In the genomic region with DNA sequence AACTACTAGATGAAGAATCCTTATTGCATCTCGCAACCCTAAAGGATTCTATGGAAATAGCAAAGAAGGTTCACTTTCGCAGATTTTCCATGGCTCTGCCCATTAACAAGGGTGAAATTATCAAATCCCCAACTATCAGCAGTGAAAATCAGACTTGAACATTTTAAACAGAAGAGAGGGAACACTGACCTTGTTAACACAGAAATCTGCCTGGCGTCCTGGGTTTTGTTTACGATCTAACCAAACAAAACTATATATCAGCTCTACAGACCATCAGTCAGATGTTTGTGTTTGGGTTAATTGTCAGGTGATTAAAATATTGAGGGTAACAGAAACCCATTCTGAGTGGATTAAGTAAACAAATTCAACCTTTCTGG, we compare ENCODE assay signal across 18 cellular contexts. TPM values are rescaled to one million over a fixed set of nuclear protein-coding genes. Genes with fewer than 3 reads are reported as not detected.
DNase-seq lines count a peak whose midpoint lies in the region; ATAC-seq and TF ChIP-seq lines count a peak whose summit lies in the region.
"Had no signal": no experiment of that assay in that cellular context is flagged by ENCODE, and none has a peak within 500 bp of the region (broad histone marks: within the 10 kb centered on the region; RNA-seq: fewer than 3 reads in every experiment).

No MANE protein-coding gene starts in this region.

- no peak overlapping the region for H4K91ac ChIP-seq in IMR-90 (ENCODE audit: insufficient read depth, low read depth, low read length)

- H2BK5ac ChIP-seq in IMR-90 (ENCODE audit: low read depth, low read length, poor library complexity, severe bottlenecking) = peak overlapping the region; percentile 54

- POLR2A ChIA-PET in IMR-90 (lab: Charles Lee; ENCODE audit: unreplicated experiment) = no interaction called here
- POLR2A ChIA-PET in GM10248 (lab: Yijun Ruan, JAX) = no interaction called here

- H3K27me3 ChIP-seq in IMR-90 (ENCODE audit: control insufficient read depth, insufficient read depth, low read length) (peaks cover 1% of the 10 kb centered on the region; the same call in 1 of the 2 replicates), kidney epithelial cell (ENCODE audit: control insufficient read depth, insufficient read depth, low read length) (no peaks in the 10 kb centered on the region), adrenal gland (no peaks in the 10 kb centered on the region)
- H3K27me3 ChIP-seq: sigmoid colon had no signal

- no peak overlapping the region for H2AFZ ChIP-seq in IMR-90 (replicated peaks; ENCODE audit: low read length, poor library complexity)

- no peak for TF ChIP-seq POLR2A in IMR-90 (IDR thresholded peaks at IDR 0.05; ENCODE audit: low read depth, low read length)
- no peak for TF ChIP-seq POLR2A in adrenal gland (IDR thresholded peaks at IDR 0.05)

- no peak overlapping the region for H3K9ac ChIP-seq in IMR-90 (ENCODE audit: low read depth, low read length)
- H3K9ac ChIP-seq: KMS-11 had no signal

- H3K56ac ChIP-seq in IMR-90 (ENCODE audit: extremely low read depth, insufficient read depth, low read length) = no peak overlapping the region

- dilution Hi-C loops in IMR-90 (cut with HindIII; ENCODE audit: low sequenced_read_pairs, unreplicated experiment) = no loop called here

- H3K27ac ChIP-seq in IMR-90 (ENCODE audit: insufficient read depth, low read length) (no peak overlapping the region), coronary artery (peak overlapping the region in 1 of 2 donors; percentile 84), temporal lobe (ENCODE audit: low read depth, low read length) (peak overlapping the region; percentile 96), adrenal gland (no peak overlapping the region)
- H3K27ac ChIP-seq: KMS-11 had no signal

- peaks cover 0 to 26% of the 10 kb centered on the region in 2 experiments; a peak in 2 of 4 replicates for H3K79me1 ChIP-seq in IMR-90 (ENCODE audit: low read depth in 1 of 2, low read length in 2 of 2)

- no peaks in the 10 kb centered on the region for H3K9me1 ChIP-seq in IMR-90 (ENCODE audit: insufficient read depth, low read length)

- CTCF ChIA-PET in IMR-90 (lab: Yijun Ruan, JAX) = interaction anchor here (1.4 to 1.6 kb wide), 2 partner anchors 13 to 22 kb away, joined by 3 to 4 read pairs; no protein-coding TSS in a partner anchor
- CTCF ChIA-PET in GM10248 (lab: Yijun Ruan, JAX) = no interaction called here

- H2AK5ac ChIP-seq in IMR-90 (ENCODE audit: low read depth, low read length) = no peak overlapping the region

- no peak for DNase-seq in IMR-90
- no peak for DNase-seq in coronary artery (ENCODE audit: low spot score)
- DNase-seq in kidney epithelial cell (ENCODE audit: low read depth) = no peak
- no peak for DNase-seq in adrenal gland
- no peak for DNase-seq in hepatic stellate cell (ENCODE audit: low spot score)
- no peak for DNase-seq in NK-92 treated with Interleukin-12 subunit alpha and Interleukin-12 subunit beta, amount 100 ng/mL, for 24 hours (lab: John Stamatoyannopoulos, UW)
- no peak for DNase-seq in GM10248 (ENCODE audit: extremely low spot score)
- DNase-seq: activated CD4-positive, alpha-beta T cell treated with anti-CD3 and anti-CD28 coated beads for 1 hour; activated naive CD8-positive, alpha-beta T cell treated with anti-CD3 and anti-CD28 coated beads, Interleukin-2, amount 50 U/mL, for 24 hours; activated T-cell treated with anti-CD3 and anti-CD28 coated beads for 4 hours; CD4-positive, CD25-positive, alpha-beta regulatory T cell; islet precursor cell; NCI-H1436; stimulated activated naive B cell treated with anti-CD40 and anti-IgM and Interleukin-4, amounts not matched to agents 10 μg/mL and 1 μg/mL and 100 μg/mL, for 72 hours; T-helper 1 cell had no signal

- H4K5ac ChIP-seq in IMR-90 (ENCODE audit: low read depth, low read length) = no peak overlapping the region

- no peak overlapping the region for H2BK120ac ChIP-seq in IMR-90 (ENCODE audit: low read depth, low read length)

- in situ Hi-C loops in IMR-90 (cut with MboI; ENCODE audit: low sequenced_read_pairs) = no loop called here

- no peak for ATAC-seq in IMR-90 (ENCODE audit: low read depth)
- ATAC-seq: activated naive CD8-positive, alpha-beta T cell treated with anti-CD3 and anti-CD28 coated beads, Interleukin-2, amount 50 U/mL, for 24 hours; stimulated activated naive B cell treated with anti-CD40 and anti-IgM and Interleukin-4, amounts not matched to agents 10 μg/mL and 1 μg/mL and 100 μg/mL, for 72 hours had no signal

- BruUV-seq in IMR-90 (replicated peaks; lab: Mats Ljungman, UMichigan) = no TSS peak

- no peaks in the 10 kb centered on the region for H3K36me3 ChIP-seq in IMR-90 (ENCODE audit: control insufficient read depth, insufficient read depth, low read length)
- H3K36me3 ChIP-seq in kidney epithelial cell (ENCODE audit: control insufficient read depth, insufficient read depth, low read length) = no peaks in the 10 kb centered on the region
- no peaks in the 10 kb centered on the region for H3K36me3 ChIP-seq in adrenal gland (replicated peaks in 1 of 2)
- H3K36me3 ChIP-seq: sigmoid colon had no signal

- intact Hi-C loops in IMR-90 (cut with micrococcal nuclease) (loop anchor here (5.0 to 10.0 kb wide), 3 partner anchors 311 to 417 kb away; partner anchors contain the start of gene LSM8), adrenal gland (cut with DNase I) (no loop called here)

- peak overlapping the region; percentile 68 for H3K4me3 ChIP-seq in IMR-90 (ENCODE audit: insufficient read depth, low read depth, low read length)
- H3K4me3 ChIP-seq in coronary artery = peak overlapping the region; percentile 86
- peak overlapping the region; percentile 90 for H3K4me3 ChIP-seq in kidney epithelial cell (ENCODE audit: low read depth, low read length)
- no peak overlapping the region for H3K4me3 ChIP-seq in adrenal gland

- H2BK20ac ChIP-seq in IMR-90 (ENCODE audit: low read depth, low read length) = no peak overlapping the region

- no CpG with 5 or more reads among the region's 4 CpGs for WGBS in IMR-90 (ENCODE audit: extremely low coverage in 2 of 2, insufficient read length in 1 of 2), 2 experiments
- 68 to 72% (median 70%) methylated on average over 4 of the region's 4 CpGs for WGBS in adrenal gland, 4 donors

- H3K23ac ChIP-seq in IMR-90 (ENCODE audit: low read depth, low read length) = peak overlapping the region; percentile 66; the same call in 1 of the 2 replicates

- H4K8ac ChIP-seq in IMR-90 (ENCODE audit: low read depth in 2 of 2, low read length in 2 of 2) = no peak overlapping the region

- no peaks in the 10 kb centered on the region for H3K9me3 ChIP-seq in IMR-90 (ENCODE audit: control insufficient read depth, insufficient read depth, low read length)
- H3K9me3 ChIP-seq in adrenal gland (replicated peaks in 1 of 3) = no peaks in the 10 kb centered on the region
- H3K9me3 ChIP-seq: sigmoid colon had no signal

- H3K18ac ChIP-seq in IMR-90 (ENCODE audit: low read depth, low read length) = no peak overlapping the region

- no peak overlapping the region for H3K14ac ChIP-seq in IMR-90 (replicated peaks; ENCODE audit: low read depth, low read length)

- TF ChIP-seq RAD21 in IMR-90 (IDR thresholded peaks at IDR 0.05; ENCODE audit: low read length) = no peak

- H3K4me1 ChIP-seq in IMR-90 (ENCODE audit: control insufficient read depth, insufficient read depth, low read length) = no peaks in the 10 kb centered on the region
- H3K4me1 ChIP-seq in adrenal gland (replicated peaks in 1 of 2) = peaks cover 6 to 7% of the 10 kb centered on the region in 2 donors

- no peak overlapping the region for H3K4ac ChIP-seq in IMR-90 (ENCODE audit: low read depth, low read length)

- H2BK15ac ChIP-seq in IMR-90 (ENCODE audit: low read depth, low read length) = no peak overlapping the region

- H3K4me2 ChIP-seq in IMR-90 (ENCODE audit: low read depth, low read length) = peak overlapping the region; percentile 63
- H3K4me2 ChIP-seq: KMS-11 had no signal

- no peak overlapping the region for H2AK9ac ChIP-seq in IMR-90 (replicated peaks; ENCODE audit: low read depth, low read length, poor library complexity)

- TF ChIP-seq CTCF in IMR-90 (conservative IDR thresholded peaks at IDR 0.05; ENCODE audit: low read depth, low read length) (no peak), coronary artery (IDR thresholded peaks at IDR 0.05) (no peak), kidney epithelial cell (IDR thresholded peaks at IDR 0.05; ENCODE audit: insufficient read depth, low read length, poor library complexity, severe bottlenecking) (no peak), adrenal gland (IDR thresholded peaks at IDR 0.05) (no peak), GM10248 (IDR thresholded peaks at IDR 0.05; ENCODE audit: control extremely low read depth, extremely low read depth, low read depth, missing control alignments) (no peak)

- H4K20me1 ChIP-seq in IMR-90 (ENCODE audit: insufficient read depth, low read length) = no peaks in the 10 kb centered on the region

TF ChIP-seq in IMR-90, 13 proteins besides CTCF, POLR2A, EP300 and RAD21 (continues in another document):
- TF ChIP-seq MAFK (IDR thresholded peaks at IDR 0.05; ENCODE audit: low read depth, low read length) (no peak), CEBPB (IDR thresholded peaks at IDR 0.05; ENCODE audit: low read depth, low read length) (no peak), NFE2L2 (IDR thresholded peaks at IDR 0.05; ENCODE audit: low read depth, low read length) (no peak), SMC3 (IDR thresholded peaks at IDR 0.05; ENCODE audit: low read depth, low read length) (no peak), MXI1 (IDR thresholded peaks at IDR 0.05; ENCODE audit: borderline replicate concordance, low read depth, low read length) (no peak), MAZ (IDR thresholded peaks at IDR 0.05; ENCODE audit: borderline replicate concordance, low read depth, low read length) (no peak), RFX5 (IDR thresholded peaks at IDR 0.05; ENCODE audit: low read depth, low read length) (no peak), BHLHE40 (IDR thresholded peaks at IDR 0.05; ENCODE audit: low read depth, low read length) (no peak), CHD1 (IDR thresholded peaks at IDR 0.05; ENCODE audit: low read depth, low read length) (no peak), FOS (IDR thresholded peaks at IDR 0.05; ENCODE audit: low read depth, low read length) (no peak)

RNA-seq across cellular contexts. Expression of gene CTTNBP2, which starts 1.9 kb away (rescaled TPM):
- total RNA-seq in IMR-90 (2012; rRNA removed) (11.3 and 11.4 TPM in 2 replicates), kidney epithelial cell (4.2 and 5.3 TPM in 2 replicates), temporal lobe (52.9 TPM), adrenal gland (1 to 10 TPM; 3.0 to 6.7 (median 4.3) TPM)
- polyA plus RNA-seq in IMR-90 (2012; rRNA removed) (6.6 and 7.1 TPM in 2 replicates), adrenal gland (1 to 10 TPM; 1.5 to 2.7 (median 1.9) TPM)
- polyA plus RNA-seq in IMR-90 (2012; cell fraction: cytosol; rRNA removed) = 1.9 and 3.6 TPM in 2 replicates
- 6.9 and 28.6 TPM in 2 replicates for polyA plus RNA-seq in IMR-90 (2012; cell fraction: nucleus; rRNA removed; ENCODE audit: low replicate concordance)
- total RNA-seq: CD4-positive, CD25-positive, alpha-beta regulatory T cell had no signal
- polyA plus RNA-seq: CD4-positive, CD25-positive, alpha-beta regulatory T cell had no signal

Comparison
In these comparisons a context has a peak if more than half of its experiments do, and no peak if none do; other contexts are left out.
1. H3K4me3 ChIP-seq: peak in IMR-90 (single experiment), coronary artery (single experiment) and kidney epithelial cell (single experiment); none in adrenal gland (0 of 4).